In the genomic region with DNA sequence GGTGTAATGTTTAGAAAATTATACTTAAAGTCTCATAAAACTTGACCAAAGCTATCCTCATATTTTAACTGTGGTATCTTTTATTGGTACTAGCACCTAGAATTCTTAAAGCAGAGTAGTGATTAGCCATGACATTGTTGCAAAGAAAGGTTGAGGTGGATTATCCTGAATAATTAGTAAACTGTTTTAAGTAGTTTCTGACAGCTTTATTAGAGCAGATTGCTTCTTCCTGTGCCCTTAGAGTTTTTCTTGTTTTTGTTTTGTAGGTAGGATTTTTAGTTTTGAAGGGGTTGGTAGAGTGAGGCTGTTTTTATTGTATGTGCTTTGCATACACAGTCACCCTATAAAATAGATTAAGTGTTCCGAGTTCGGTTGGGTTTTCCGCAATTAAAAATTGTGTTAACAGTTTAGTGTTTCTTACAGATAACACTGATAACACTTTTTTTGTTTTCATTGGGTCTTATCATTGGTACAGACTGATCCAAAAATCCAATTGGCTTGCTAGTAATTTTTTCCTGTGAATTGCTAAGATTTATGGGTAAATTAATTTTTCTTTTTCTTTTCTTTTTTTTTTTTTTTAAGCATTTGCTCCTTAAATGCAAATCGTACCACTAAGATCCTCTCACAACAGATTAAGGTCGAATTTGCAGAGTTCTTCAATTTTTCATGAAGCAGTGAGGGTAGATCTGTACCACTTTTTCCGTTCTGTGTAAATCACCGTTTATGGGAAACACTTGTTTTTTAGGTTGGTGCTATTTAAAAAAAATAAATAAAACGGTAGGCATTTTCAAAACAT, we compare ENCODE assay signal across 7 cellular contexts. TPM values are rescaled to one million over a fixed set of nuclear protein-coding genes. Genes with fewer than 3 reads are reported as not detected.
DNase-seq lines count a peak whose midpoint lies in the region; ATAC-seq and TF ChIP-seq lines count a peak whose summit lies in the region.

No MANE protein-coding gene starts in this region.

- peaks cover 36 to 68% (median 51%) of the 10 kb centered on the region in 4 donors for H3K4me1 ChIP-seq in stomach

- intact Hi-C loops in activated CD8-positive, alpha-beta T cell treated with anti-CD3 and anti-CD28 coated beads for 36 hours (cut with micrococcal nuclease): no loop called here
- intact Hi-C loops in stomach (cut with DNase I; ENCODE audit: low total_unique reads): loop anchor here (10.0 kb wide), 1 partner anchor 260 kb away; a partner anchor contains a TSS

- TF ChIP-seq CTCF in HFFc6 (IDR thresholded peaks at IDR 0.05) (no peak), stomach (IDR thresholded peaks at IDR 0.05) (no peak)
- no peak for TF ChIP-seq CTCF in activated CD8-positive, alpha-beta T cell treated with anti-CD3 and anti-CD28 coated beads for 36 hours (IDR thresholded peaks at IDR 0.05)

- H3K27ac ChIP-seq in stomach: peak overlapping the region in 3 of 5 donors; percentile 20 to 99 (median 28)

- TF ChIP-seq EP300 in stomach (IDR thresholded peaks at IDR 0.05): no peak

- CTCF ChIA-PET in activated CD8-positive, alpha-beta T cell treated with anti-CD3 and anti-CD28 coated beads for 36 hours (lab: Charles Lee): interaction anchor here (1.9 to 2.1 kb wide), 2 partner anchors 14 to 122 kb away, joined by 8 to 15 read pairs; no protein-coding TSS in a partner anchor

- H3K27ac Mint-ChIP-seq in HFFc6: peak overlapping the region; percentile 95
- peak overlapping the region; percentile 100 for H3K27ac Mint-ChIP-seq in activated CD8-positive, alpha-beta T cell treated with anti-CD3 and anti-CD28 coated beads for 36 hours

- H3K9me3 ChIP-seq in iPS-18c (ENCODE audit: control insufficient read depth, insufficient read depth, low read length): no peaks in the 10 kb centered on the region
- no peaks in the 10 kb centered on the region for H3K9me3 ChIP-seq in stomach

- peaks cover 71% of the 10 kb centered on the region for H3K36me3 Mint-ChIP-seq in HFFc6 (ENCODE audit: low read depth)
- H3K36me3 Mint-ChIP-seq in activated CD8-positive, alpha-beta T cell treated with anti-CD3 and anti-CD28 coated beads for 36 hours (ENCODE audit: low read depth): peaks cover 65% of the 10 kb centered on the region

- POLR2A ChIA-PET in activated CD8-positive, alpha-beta T cell treated with anti-CD3 and anti-CD28 coated beads for 36 hours (lab: Charles Lee): interaction anchor here (1.2 to 4.7 kb wide), 2 partner anchors 13 to 22 kb away, joined by 3 to 26 read pairs; no protein-coding TSS in a partner anchor

- H3K27me3 Mint-ChIP-seq in HFFc6 (ENCODE audit: insufficient read depth): peaks cover 17% of the 10 kb centered on the region
- H3K27me3 Mint-ChIP-seq in activated CD8-positive, alpha-beta T cell treated with anti-CD3 and anti-CD28 coated beads for 36 hours: no peaks in the 10 kb centered on the region

- H3K4me1 Mint-ChIP-seq in HFFc6 (ENCODE audit: low read depth): peaks cover 66% of the 10 kb centered on the region
- peaks cover 53% of the 10 kb centered on the region for H3K4me1 Mint-ChIP-seq in activated CD8-positive, alpha-beta T cell treated with anti-CD3 and anti-CD28 coated beads for 36 hours (ENCODE audit: low read depth)

- H3K27me3 ChIP-seq in stomach: no peaks in the 10 kb centered on the region

- no peak for TF ChIP-seq POLR2A in stomach (IDR thresholded peaks at IDR 0.05)

- H3K4me3 ChIP-seq in iPS-18c (ENCODE audit: insufficient read depth, low read depth, low read length) (peak overlapping the region; percentile 11; the same call in 1 of the 2 replicates), stomach (peak overlapping the region; percentile 85 to 98 (median 94))

- peak overlapping the region; percentile 93 for H3K4me3 Mint-ChIP-seq in HFFc6
- H3K4me3 Mint-ChIP-seq in activated CD8-positive, alpha-beta T cell treated with anti-CD3 and anti-CD28 coated beads for 36 hours: peak overlapping the region; percentile 94

- H3K9me3 Mint-ChIP-seq in HFFc6: no peaks in the 10 kb centered on the region
- no peaks in the 10 kb centered on the region for H3K9me3 Mint-ChIP-seq in activated CD8-positive, alpha-beta T cell treated with anti-CD3 and anti-CD28 coated beads for 36 hours

- DNase-seq in HFFc6 (no peak), stomach (no peak), NCI-H187 treated with DMSO at 0.1 percent for 48 hours (lab: John Stamatoyannopoulos, UW) (no peak)
- DNase-seq in activated CD8-positive, alpha-beta T cell treated with anti-CD3 and anti-CD28 coated beads for 36 hours: no peak

- no peak for ATAC-seq in activated CD8-positive, alpha-beta T cell treated with anti-CD3 and anti-CD28 coated beads for 36 hours
- ATAC-seq in GM19328 (IDR thresholded peaks at IDR 0.05; ENCODE audit: unreplicated experiment) (no peak), GM18502 (IDR thresholded peaks at IDR 0.05; ENCODE audit: poor library complexity, unreplicated experiment) (no peak)

- peaks cover 17 to 23% (median 18%) of the 10 kb centered on the region in 4 donors for H3K36me3 ChIP-seq in stomach

- whole genome bisulfite sequencing in stomach, 5 donors: 2 to 5% (median 3%) methylated on average over 8 of the region's 8 CpGs

RNA-seq across cellular contexts. Expression of a gene that starts 2.1 kb away (rescaled TPM):
- total RNA-seq in HFFc6 (2021; fragmentation: NEBNext Ultra II Directional; extraction: Animal tissue kit (Norgen Biotek cat#: 25700)): 10 to 100 TPM in 5 of 6 experiments, 1 to 10 TPM in 1; 9.9 to 13.6 (median 11.5) TPM
- total RNA-seq in activated CD8-positive, alpha-beta T cell treated with anti-CD3 and anti-CD28 coated beads for 36 hours: under 1 TPM; 0.77 to 0.85 TPM
- 10 to 100 TPM; 19.3 to 43.6 (median 25.9) TPM for total RNA-seq in stomach
- polyA plus RNA-seq in stomach: 10 to 100 TPM; 10.7 to 36.0 (median 35.0) TPM

RNA-seq across cellular contexts. Expression of a gene that starts 3.0 kb away (rescaled TPM):
- total RNA-seq in HFFc6 (2021; fragmentation: NEBNext Ultra II Directional; extraction: Animal tissue kit (Norgen Biotek cat#: 25700)): 100 to 1,000 TPM; 105 to 170 (median 136) TPM
- total RNA-seq in activated CD8-positive, alpha-beta T cell treated with anti-CD3 and anti-CD28 coated beads for 36 hours: 100 to 1,000 TPM; 139 to 145 TPM
- 100 to 1,000 TPM in 1 of 5 donors, 10 to 100 TPM in 4; 29.8 to 206 (median 65.2) TPM for total RNA-seq in stomach
- 100 to 1,000 TPM; 108 to 122 (median 108) TPM for polyA plus RNA-seq in stomach

Comparison
In these comparisons a context has a peak if more than half of its experiments do, and no peak if none do; other contexts are left out.
1. RNA of a gene that starts 2.1 kb away (total RNA-seq): 19.3 to 43.6 TPM in stomach and 9.9 to 13.6 TPM in HFFc6; 0.77 to 0.85 TPM in activated CD8-positive, alpha-beta T cell treated with anti-CD3 and anti-CD28 coated beads for 36 hours; every median in the first group is over 4 times any median in the second.